9 cellular contexts compared by ENCODE assay signal in the genomic region with DNA sequence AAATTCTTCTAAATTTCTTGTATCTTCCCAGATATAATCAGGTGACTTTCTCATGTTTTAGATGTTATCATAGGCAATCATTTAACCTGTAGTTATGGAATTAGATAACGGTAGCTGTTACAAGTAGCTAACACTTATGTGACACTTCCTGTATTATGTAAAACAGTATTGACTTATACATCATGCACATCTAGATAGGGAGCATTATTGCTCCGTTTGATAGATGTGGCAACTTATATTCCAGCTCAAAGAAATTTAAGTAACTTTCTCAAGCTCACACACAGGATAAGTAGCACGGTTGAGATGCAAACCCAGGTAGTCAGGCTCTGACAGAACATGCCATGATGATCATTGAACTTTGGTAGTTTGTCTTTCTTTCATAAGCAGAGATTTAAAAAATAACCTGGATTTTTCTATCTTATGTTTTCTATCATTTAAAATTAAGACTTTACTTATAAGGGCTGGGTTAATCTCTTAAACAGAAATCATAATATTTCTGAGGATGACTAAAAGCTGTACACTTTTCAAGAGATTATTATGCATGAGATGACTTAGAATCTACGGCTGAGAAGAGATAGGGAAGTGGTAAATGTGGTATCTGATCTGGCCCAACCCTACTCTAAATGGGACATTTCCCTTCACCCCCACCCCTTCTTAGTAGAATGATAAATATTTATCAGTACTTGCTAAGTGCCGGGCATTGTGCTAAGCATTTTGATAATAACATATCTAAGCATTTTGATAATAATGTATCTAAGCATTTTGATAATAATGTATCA.
DNase-seq lines count a peak whose midpoint lies in the region; ATAC-seq and TF ChIP-seq lines count a peak whose summit lies in the region.
"Had no signal": no experiment of that assay in that cellular context is flagged by ENCODE, and none has a peak within 500 bp of the region (broad histone marks: within the 10 kb centered on the region; RNA-seq: fewer than 3 reads in every experiment).

No MANE protein-coding gene starts in this region.

- H4K8ac ChIP-seq in H9 (replicated peaks; ENCODE audit: insufficient read length, low read depth, low read length): no peak overlapping the region

- H3K4me1 ChIP-seq in H9 (ENCODE audit: insufficient read depth, low read length) (no peaks in the 10 kb centered on the region), SJCRH30 (no peaks in the 10 kb centered on the region)

- H3K4me1 Mint-ChIP-seq in H9: peaks cover 16 to 18% of the 10 kb centered on the region in 2 experiments

- H3K9me3 Mint-ChIP-seq in H9: peaks cover 10 to 14% of the 10 kb centered on the region in 2 experiments; a peak in 2 of 5 replicates

- H4K20me1 ChIP-seq in H9 (ENCODE audit: control insufficient read depth, insufficient read depth, insufficient read length): no peaks in the 10 kb centered on the region

- H3K4me3 Mint-ChIP-seq in H9: no peak overlapping the region

- no peaks in the 10 kb centered on the region for H3K23me2 ChIP-seq in H9 (ENCODE audit: insufficient read length, low read depth, low read length, poor library complexity, severe bottlenecking)

- no peak overlapping the region for H2BK120ac ChIP-seq in H9 (ENCODE audit: low read depth, low read length, poor library complexity, severe bottlenecking)

- no peak overlapping the region for H3K23ac ChIP-seq in H9 (ENCODE audit: insufficient read length, low read depth, low read length)

- no peak overlapping the region for H4K5ac ChIP-seq in H9 (ENCODE audit: insufficient read length, low read depth, low read length)

- H3K9ac ChIP-seq in H9 (ENCODE audit: extremely low read depth, insufficient read length, low read length): no peak overlapping the region

- no peak overlapping the region for H2AFZ ChIP-seq in H9 (ENCODE audit: low read length)

- TF ChIP-seq POLR2A in erythroblast (IDR thresholded peaks at IDR 0.05; ENCODE audit: low read length): no peak

- H3K18ac ChIP-seq in H9 (ENCODE audit: insufficient read length, low read depth, low read length): no peak overlapping the region

- H3K27me3 Mint-ChIP-seq in H9 (ENCODE audit: low read depth): no peaks in the 10 kb centered on the region

- no peak overlapping the region for H2BK20ac ChIP-seq in H9 (ENCODE audit: low read depth, low read length, poor library complexity, severe bottlenecking)

- no peak overlapping the region for H3K14ac ChIP-seq in H9 (ENCODE audit: insufficient read depth, low read length)

- H2BK12ac ChIP-seq in H9 (ENCODE audit: insufficient read length, low read depth, low read length): no peak overlapping the region

- no peak overlapping the region for H2BK5ac ChIP-seq in H9 (ENCODE audit: insufficient read length, low read length)

- no peaks in the 10 kb centered on the region for H3K79me2 ChIP-seq in H9 (ENCODE audit: insufficient read depth, low read length)

- no peak overlapping the region for H3K4ac ChIP-seq in H9 (ENCODE audit: low read depth, low read length)

- no peak overlapping the region for H3K4me3 ChIP-seq in SJCRH30

- ATAC-seq in GM18502 (IDR thresholded peaks at IDR 0.05; ENCODE audit: poor library complexity, unreplicated experiment): peak; percentile 98
- peak; percentile 82 for ATAC-seq in GM21529 (IDR thresholded peaks at IDR 0.05; ENCODE audit: unreplicated experiment)
- peak; percentile 73 for ATAC-seq in HG03558 (IDR thresholded peaks at IDR 0.05; ENCODE audit: extremely low read depth, unreplicated experiment)

- H3K79me1 ChIP-seq in H9 (ENCODE audit: insufficient read depth, low read depth, low read length, poor library complexity, severe bottlenecking): no peaks in the 10 kb centered on the region

- WGBS in H9 (ENCODE audit: extremely low coverage, insufficient read length, low lambda C conversion rate): no CpG with 5 or more reads among the region's 5 CpGs

- no peaks in the 10 kb centered on the region for H3K36me3 ChIP-seq in SJCRH30

- H3K4me2 ChIP-seq in H9 (ENCODE audit: insufficient read depth, insufficient read length, low read length): no peak overlapping the region

- peaks cover 2 to 16% (median 2%) of the 10 kb centered on the region in 3 experiments; a peak in 4 of 7 replicates for H3K36me3 Mint-ChIP-seq in H9 (ENCODE audit: insufficient read depth in 1 of 3, low read depth in 3 of 3)

- DNase-seq in erythroblast (lab: John Stamatoyannopoulos, UW) (peak; percentile 19 to 51), H9 (no peak), SJCRH30 (no peak), GF-D8 (lab: John Stamatoyannopoulos, UW) (no peak), cerebellar cortex (ENCODE audit: low spot score) (no peak)
- DNase-seq: activated gamma-delta T cell had no signal

- no peak overlapping the region for H2BK15ac ChIP-seq in H9 (ENCODE audit: low read depth, low read length)

- H2AK5ac ChIP-seq in H9 (ENCODE audit: insufficient read length, low read length): no peak overlapping the region

- no peak overlapping the region for H4K91ac ChIP-seq in H9 (ENCODE audit: insufficient read length, low read depth, low read length)

- no peaks in the 10 kb centered on the region for H3K27me3 ChIP-seq in H9 (ENCODE audit: insufficient read depth, low read length)
- no peaks in the 10 kb centered on the region for H3K27me3 ChIP-seq in SJCRH30

- H3K27ac ChIP-seq in H9 (ENCODE audit: insufficient read length, low read depth, low read length): no peak overlapping the region
- H3K27ac ChIP-seq in SJCRH30: no peak overlapping the region

- no peak for TF ChIP-seq CTCF in H9 (conservative IDR thresholded peaks at IDR 0.05)

- no peaks in the 10 kb centered on the region for H3K9me3 ChIP-seq in H9 (ENCODE audit: control insufficient read depth, low read depth, low read length)
- H3K9me3 ChIP-seq in SJCRH30 (replicated peaks): no peaks in the 10 kb centered on the region

- no peak overlapping the region for H3K56ac ChIP-seq in H9 (ENCODE audit: insufficient read length, low read depth, low read length)

- H3T11ph ChIP-seq in H9 (ENCODE audit: low read length): no peak overlapping the region

- H3K27ac Mint-ChIP-seq in H9: no peak overlapping the region; a peak in 1 of 7 replicates

Comparison
In these comparisons a context has a peak if more than half of its experiments do, and no peak if none do; other contexts are left out.
1. DNase-seq: peak in erythroblast (2 of 2); none in H9 (single experiment), SJCRH30 (0 of 2), GF-D8 (single experiment) and cerebellar cortex (single experiment).
2. Peak in every context shown above with its lines, with median percentiles within 50 percentile points of each other: ATAC-seq.